23 cellular contexts compared by ENCODE assay signal in the genomic region with DNA sequence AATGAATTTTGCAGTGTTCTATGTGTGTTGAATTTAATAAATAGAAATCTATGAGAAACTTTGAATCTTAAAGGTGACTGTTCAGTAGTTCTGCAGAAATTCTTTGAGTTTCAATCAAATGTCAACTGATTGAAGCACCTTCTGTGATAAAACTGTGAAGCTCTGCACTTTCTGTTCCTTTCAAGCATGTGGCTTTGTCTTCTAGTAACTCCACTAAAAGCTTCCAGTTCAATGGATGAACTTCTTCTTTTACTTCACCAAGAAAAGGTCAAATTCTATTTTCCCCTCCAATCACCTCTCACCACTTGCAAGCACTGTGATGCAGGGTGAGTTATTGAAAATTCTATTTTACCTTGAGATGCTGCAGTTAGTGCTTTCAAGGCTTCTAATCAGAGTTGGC.
A peak's percentile ranks its signal among the peaks of the same experiment; 100 is the strongest.
DNase-seq lines count a peak whose midpoint lies in the region; ATAC-seq, FAIRE-seq and TF ChIP-seq lines count a peak whose summit lies in the region.
"Had no signal": no experiment of that assay in that cellular context is flagged by ENCODE, and none has a peak within 500 bp of the region (broad histone marks: within the 10 kb centered on the region; RNA-seq: fewer than 3 reads in every experiment).

No MANE protein-coding gene starts in this region.

- CTCF ChIA-PET in activated CD4-positive, alpha-beta memory T cell treated with anti-CD3 and anti-CD28 coated beads for 36 hours (lab: Charles Lee): no interaction called here
- CTCF ChIA-PET in activated CD4-positive, alpha-beta memory T cell treated with anti-CD3 and anti-CD28 coated beads, Interleukin-2, amount 10 ng/mL, durations not matched to agents 7 days and 5 days (lab: Charles Lee): no interaction called here
- CTCF ChIA-PET in PC-3 (lab: Charles Lee): no interaction called here

- H3K9ac ChIP-seq in PC-3 (ENCODE audit: low read length): no peak overlapping the region
- no peak overlapping the region for H3K9ac ChIP-seq in mesendoderm (ENCODE audit: low read length)
- H3K9ac ChIP-seq: BLaER1 treated with 17β-estradiol and CSF1 and Interleukin-3, amounts not matched to agents 10 nM and 100 nM; GM23248 had no signal

- H3K9me3 ChIP-seq in PC-3 (ENCODE audit: low read length): no peaks in the 10 kb centered on the region
- H3K9me3 ChIP-seq: BLaER1 treated with 17β-estradiol and CSF1 and Interleukin-3, amounts not matched to agents 10 nM and 100 nM; MG63 had no signal

- H3K18ac ChIP-seq in mesendoderm (ENCODE audit: low read length): no peak overlapping the region

- no peaks in the 10 kb centered on the region for H3K36me3 ChIP-seq in PC-3 (ENCODE audit: low read depth, low read length)
- H3K36me3 ChIP-seq in mesendoderm (ENCODE audit: control insufficient read depth, insufficient read depth, low read length): no peaks in the 10 kb centered on the region
- H3K36me3 ChIP-seq: BLaER1 treated with 17β-estradiol and CSF1 and Interleukin-3, amounts not matched to agents 10 nM and 100 nM; MG63 had no signal

- H3K27me3 Mint-ChIP-seq in activated CD4-positive, alpha-beta memory T cell treated with anti-CD3 and anti-CD28 coated beads for 36 hours: no peaks in the 10 kb centered on the region
- no peaks in the 10 kb centered on the region for H3K27me3 Mint-ChIP-seq in activated CD4-positive, alpha-beta memory T cell treated with anti-CD3 and anti-CD28 coated beads, Interleukin-2, amount 10 ng/mL, durations not matched to agents 7 days and 5 days
- no peaks in the 10 kb centered on the region for H3K27me3 Mint-ChIP-seq in natural killer cell (ENCODE audit: low read depth in 2 of 2)
- H3K27me3 Mint-ChIP-seq: CD4-positive, alpha-beta T cell had no signal

- no peaks in the 10 kb centered on the region for H3K36me3 Mint-ChIP-seq in activated CD4-positive, alpha-beta memory T cell treated with anti-CD3 and anti-CD28 coated beads for 36 hours
- peaks cover 3% of the 10 kb centered on the region for H3K36me3 Mint-ChIP-seq in activated CD4-positive, alpha-beta memory T cell treated with anti-CD3 and anti-CD28 coated beads, Interleukin-2, amount 10 ng/mL, durations not matched to agents 7 days and 5 days (ENCODE audit: low read depth)
- no peaks in the 10 kb centered on the region for H3K36me3 Mint-ChIP-seq in natural killer cell

- no peak overlapping the region for H3K56ac ChIP-seq in mesendoderm (ENCODE audit: low read length)

- no peak for DNase-seq in activated CD4-positive, alpha-beta memory T cell treated with anti-CD3 and anti-CD28 coated beads for 36 hours
- no peak for DNase-seq in activated CD4-positive, alpha-beta memory T cell treated with anti-CD3 and anti-CD28 coated beads, Interleukin-2, amount 10 ng/mL, durations not matched to agents 7 days and 5 days
- DNase-seq in D721Med (ENCODE audit: insufficient read length, low spot score) (no peak), PC-3 (no peak), mesendoderm (no peak), natural killer cell (no peak), HK-2 (ENCODE audit: unreplicated experiment) (no peak)
- no peak for DNase-seq in activated naive CD4-positive, alpha-beta T cell treated with Interleukin-2 at 50 U/mL for 16 hours
- DNase-seq: AML-193; CD4-positive, alpha-beta T cell; H9; KBM-7; MG63; NCI-H2029 treated with DMSO at 0.1 percent for 48 hours; NCI-H82; SHP77 had no signal

- no peak overlapping the region for H2BK5ac ChIP-seq in mesendoderm (ENCODE audit: low read length)

- no peaks in the 10 kb centered on the region for H3K9me2 ChIP-seq in PC-3 (replicated peaks; ENCODE audit: low read length)

- peak overlapping the region; percentile 56 for H4K8ac ChIP-seq in mesendoderm (ENCODE audit: low read depth, low read length)

- H2AK5ac ChIP-seq in mesendoderm (ENCODE audit: low read length): no peak overlapping the region

- no peak overlapping the region for H4K5ac ChIP-seq in mesendoderm (ENCODE audit: low read length)

- no TSS peak for BruUV-seq in PC-3 (replicated peaks; lab: Mats Ljungman, UMichigan)

- H3K27ac Mint-ChIP-seq in activated CD4-positive, alpha-beta memory T cell treated with anti-CD3 and anti-CD28 coated beads for 36 hours: peak overlapping the region; percentile 14
- H3K27ac Mint-ChIP-seq in activated CD4-positive, alpha-beta memory T cell treated with anti-CD3 and anti-CD28 coated beads, Interleukin-2, amount 10 ng/mL, durations not matched to agents 7 days and 5 days: no peak overlapping the region
- H3K27ac Mint-ChIP-seq in natural killer cell: no peak overlapping the region
- H3K27ac Mint-ChIP-seq: CD4-positive, alpha-beta T cell; H9 had no signal

- H2AFZ ChIP-seq in PC-3 (ENCODE audit: low read length): no peak overlapping the region
- H2AFZ ChIP-seq: GM23248 had no signal

- H3K4me1 Mint-ChIP-seq in activated CD4-positive, alpha-beta memory T cell treated with anti-CD3 and anti-CD28 coated beads for 36 hours (ENCODE audit: low read depth): peaks cover 21% of the 10 kb centered on the region
- H3K4me1 Mint-ChIP-seq in activated CD4-positive, alpha-beta memory T cell treated with anti-CD3 and anti-CD28 coated beads, Interleukin-2, amount 10 ng/mL, durations not matched to agents 7 days and 5 days: peaks cover 16% of the 10 kb centered on the region
- no peaks in the 10 kb centered on the region for H3K4me1 Mint-ChIP-seq in natural killer cell
- H3K4me1 Mint-ChIP-seq: H9 had no signal

- POLR2A ChIA-PET in activated CD4-positive, alpha-beta memory T cell treated with anti-CD3 and anti-CD28 coated beads for 36 hours (lab: Charles Lee): no interaction called here
- POLR2A ChIA-PET in activated CD4-positive, alpha-beta memory T cell treated with anti-CD3 and anti-CD28 coated beads, Interleukin-2, amount 10 ng/mL, durations not matched to agents 7 days and 5 days (lab: Charles Lee): no interaction called here
- POLR2A ChIA-PET in PC-3 (lab: Charles Lee; ENCODE audit: unreplicated experiment): no interaction called here

- no peaks in the 10 kb centered on the region for H3K79me1 ChIP-seq in mesendoderm (ENCODE audit: low read length)

- H3K27me3 ChIP-seq in PC-3 (ENCODE audit: low read length) (no peaks in the 10 kb centered on the region), mesendoderm (ENCODE audit: insufficient read depth, low read length, poor library complexity) (no peaks in the 10 kb centered on the region)
- H3K27me3 ChIP-seq: BLaER1 treated with 17β-estradiol and CSF1 and Interleukin-3, amounts not matched to agents 10 nM and 100 nM; MG63 had no signal

- H3K9me3 Mint-ChIP-seq in activated CD4-positive, alpha-beta memory T cell treated with anti-CD3 and anti-CD28 coated beads for 36 hours: peaks cover 8% of the 10 kb centered on the region
- H3K9me3 Mint-ChIP-seq in activated CD4-positive, alpha-beta memory T cell treated with anti-CD3 and anti-CD28 coated beads, Interleukin-2, amount 10 ng/mL, durations not matched to agents 7 days and 5 days: peaks cover 8% of the 10 kb centered on the region
- no peaks in the 10 kb centered on the region for H3K9me3 Mint-ChIP-seq in natural killer cell
- H3K9me3 Mint-ChIP-seq: CD4-positive, alpha-beta T cell; H9 had no signal

- H3K4me2 ChIP-seq in PC-3 (ENCODE audit: low read length) (peak overlapping the region; percentile 48; the same call in 1 of the 2 replicates), mesendoderm (ENCODE audit: low read length) (no peak overlapping the region)
- H3K4me2 ChIP-seq: BLaER1 treated with 17β-estradiol and CSF1 and Interleukin-3, amounts not matched to agents 10 nM and 100 nM had no signal

- no peaks in the 10 kb centered on the region for H3F3A ChIP-seq in PC-3 (ENCODE audit: low read length, unreplicated experiment)

- no peak overlapping the region for H2BK15ac ChIP-seq in mesendoderm (replicated peaks; ENCODE audit: low read depth)

- no peak overlapping the region for H3K4me3 Mint-ChIP-seq in activated CD4-positive, alpha-beta memory T cell treated with anti-CD3 and anti-CD28 coated beads for 36 hours
- H3K4me3 Mint-ChIP-seq in activated CD4-positive, alpha-beta memory T cell treated with anti-CD3 and anti-CD28 coated beads, Interleukin-2, amount 10 ng/mL, durations not matched to agents 7 days and 5 days: no peak overlapping the region
- no peak overlapping the region for H3K4me3 Mint-ChIP-seq in natural killer cell
- H3K4me3 Mint-ChIP-seq: CD4-positive, alpha-beta T cell; H9; HFFc6 had no signal

- no peak overlapping the region for H3K23ac ChIP-seq in mesendoderm (ENCODE audit: low read length)

- H2BK120ac ChIP-seq in mesendoderm (ENCODE audit: low read depth, low read length): no peak overlapping the region

- ATAC-seq in PC-3: no peak
- ATAC-seq in natural killer cell: no peak

- H3K27ac ChIP-seq in PC-3 (ENCODE audit: low read length): peak overlapping the region; percentile 62
- H3K27ac ChIP-seq in mesendoderm (ENCODE audit: low read depth, low read length): no peak overlapping the region
- H3K27ac ChIP-seq: BLaER1 treated with 17β-estradiol and CSF1 and Interleukin-3, amounts not matched to agents 10 nM and 100 nM; GM23248; RWPE1 had no signal

- no peaks in the 10 kb centered on the region for H4K20me1 ChIP-seq in PC-3 (ENCODE audit: low read length)
- H4K20me1 ChIP-seq: BLaER1 treated with 17β-estradiol and CSF1 and Interleukin-3, amounts not matched to agents 10 nM and 100 nM had no signal

- H3K79me2 ChIP-seq in PC-3 (ENCODE audit: low read length) (no peaks in the 10 kb centered on the region), mesendoderm (ENCODE audit: control insufficient read depth, insufficient read depth, low read length) (no peaks in the 10 kb centered on the region)

- intact Hi-C loops in activated CD4-positive, alpha-beta memory T cell treated with anti-CD3 and anti-CD28 coated beads for 36 hours (cut with micrococcal nuclease): loop anchor here (1.0 to 5.0 kb wide), 5 partner anchors 99 to 593 kb away; no protein-coding TSS in a partner anchor
- intact Hi-C loops in PC-3 (cut with micrococcal nuclease): no loop called here
- intact Hi-C loops in natural killer cell (cut with micrococcal nuclease): no loop called here

- H3K4me3 ChIP-seq in PC-3 (ENCODE audit: low read length): no peak overlapping the region
- no peak overlapping the region for H3K4me3 ChIP-seq in mesendoderm (ENCODE audit: low read length)
- H3K4me3 ChIP-seq: BLaER1 treated with 17β-estradiol and CSF1 and Interleukin-3, amounts not matched to agents 10 nM and 100 nM; GM23248; MG63 had no signal

- no peak overlapping the region for H3K4ac ChIP-seq in mesendoderm (ENCODE audit: low read depth, low read length)

- FAIRE-seq in D721Med (lab: Jason Lieb, UNC): peak; percentile 91
- FAIRE-seq: A204.1, GM18507, HTR-8/SVneo had no signal

- H3K4me1 ChIP-seq in PC-3 (ENCODE audit: insufficient read depth, low read length) (peaks cover 18% of the 10 kb centered on the region), mesendoderm (ENCODE audit: control insufficient read depth, low read depth, low read length) (no peaks in the 10 kb centered on the region)
- H3K4me1 ChIP-seq: BLaER1 treated with 17β-estradiol and CSF1 and Interleukin-3, amounts not matched to agents 10 nM and 100 nM had no signal

- TF ChIP-seq CTCF in D721Med (IDR thresholded peaks at IDR 0.05; ENCODE audit: insufficient read depth, missing control alignments): no peak
- no peak for TF ChIP-seq CTCF in PC-3 (conservative IDR thresholded peaks at IDR 0.05; ENCODE audit: low read depth, low read length)
- no peak for TF ChIP-seq CTCF in natural killer cell (IDR thresholded peaks at IDR 0.05)
